Comparison of ENCODE assay signal across 8 cellular contexts in the genomic region with DNA sequence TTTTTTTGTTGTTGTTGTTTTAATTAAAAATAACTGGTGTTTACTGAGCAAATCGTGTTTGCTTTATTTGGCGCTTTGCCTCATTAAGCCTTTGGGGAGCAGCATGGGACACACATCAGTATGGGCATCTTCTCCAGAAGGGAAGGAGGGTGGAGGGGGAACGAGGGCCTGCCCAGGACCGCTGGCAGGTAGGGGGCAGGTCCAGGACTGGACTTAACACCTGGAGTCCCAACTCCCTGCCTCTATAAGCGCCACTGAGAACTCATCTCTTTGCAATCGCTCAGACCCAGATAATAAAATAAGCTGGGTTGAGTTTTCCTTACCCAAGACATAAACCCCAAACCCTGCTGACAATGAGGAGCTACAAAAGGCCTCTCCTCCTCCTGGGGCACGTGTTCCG. TPM values are rescaled to one million over a fixed set of nuclear protein-coding genes. Genes with fewer than 3 reads are reported as not detected.
A peak's percentile ranks its signal among the peaks of the same experiment; 100 is the strongest.
DNase-seq lines count a peak whose midpoint lies in the region; ATAC-seq and TF ChIP-seq lines count a peak whose summit lies in the region.

No MANE protein-coding gene starts in this region.

- DNase-seq in NCI-H774 (lab: John Stamatoyannopoulos, UW) (no peak), retina (no peak)

- H3K9me3 ChIP-seq in muscle layer of duodenum (ENCODE audit: control insufficient read depth in 1 of 2, low read length in 2 of 2): no peaks in the 10 kb centered on the region

- H3K4me3 Mint-ChIP-seq in IgD-negative memory B cell: peak overlapping the region; percentile 75 to 95 (median 92)
- peak overlapping the region in 4 of 5 experiments; percentile 61 to 74 (median 73) for H3K4me3 Mint-ChIP-seq in brain

- no peaks in the 10 kb centered on the region for H3K36me3 ChIP-seq in ACC112 (ENCODE audit: insufficient read depth, low read length)
- H3K36me3 ChIP-seq in muscle layer of duodenum (ENCODE audit: control insufficient read depth in 1 of 2, insufficient read depth in 2 of 2, low read length in 2 of 2): no peaks in the 10 kb centered on the region

- H3K4me1 ChIP-seq in ACC112 (ENCODE audit: control insufficient read depth, insufficient read depth, low read length, unreplicated experiment) (peaks cover 19% of the 10 kb centered on the region), muscle layer of duodenum (ENCODE audit: control insufficient read depth in 1 of 2, insufficient read depth in 2 of 2, low read length in 2 of 2) (peaks cover 32 to 56% of the 10 kb centered on the region in 2 donors)

- H3K36me3 Mint-ChIP-seq in IgD-negative memory B cell (peaks cover 1% of the 10 kb centered on the region), brain (peaks cover 3% of the 10 kb centered on the region)

- peak overlapping the region; percentile 73 for H3K4me3 ChIP-seq in ACC112 (ENCODE audit: low read depth, low read length)
- H3K4me3 ChIP-seq in muscle layer of duodenum (ENCODE audit: low read depth in 1 of 2, low read length in 2 of 2): peak overlapping the region; percentile 17 to 66

- H3K27me3 Mint-ChIP-seq in IgD-negative memory B cell (no peaks in the 10 kb centered on the region), brain (peaks cover under 1% of the 10 kb centered on the region)

- H3K27ac Mint-ChIP-seq in IgD-negative memory B cell (peak overlapping the region; percentile 97 to 100 (median 99)), brain (peak overlapping the region; percentile 67 to 94 (median 92))

- H3K27me3 ChIP-seq in ACC112 (ENCODE audit: insufficient read depth, low read length): peaks cover 53% of the 10 kb centered on the region
- no peaks in the 10 kb centered on the region for H3K27me3 ChIP-seq in muscle layer of duodenum (ENCODE audit: low read depth, low read length)

- no peak for TF ChIP-seq CTCF in brain (conservative IDR thresholded peaks at IDR 0.05)

- H3K27ac ChIP-seq in ACC112 (ENCODE audit: low read depth, low read length) (no peak overlapping the region), muscle layer of duodenum (ENCODE audit: low read length) (peak overlapping the region; percentile 76)

- H3K79me2 ChIP-seq in ACC112 (ENCODE audit: control insufficient read depth, insufficient read depth, low read length, unreplicated experiment): no peaks in the 10 kb centered on the region

- ATAC-seq in HG02970 (IDR thresholded peaks at IDR 0.05; ENCODE audit: low FRiP score, unreplicated experiment) (no peak), GM21786 (IDR thresholded peaks at IDR 0.05; ENCODE audit: unreplicated experiment) (no peak)

- no peaks in the 10 kb centered on the region for H3K9me3 Mint-ChIP-seq in IgD-negative memory B cell
- peaks cover 0 to under 1% (median 0%) of the 10 kb centered on the region in 5 experiments for H3K9me3 Mint-ChIP-seq in brain

- peak overlapping the region; percentile 50 for H2AFZ ChIP-seq in ACC112 (ENCODE audit: low read length, unreplicated experiment)

- H3K4me1 Mint-ChIP-seq in IgD-negative memory B cell (peaks cover 55 to 69% (median 63%) of the 10 kb centered on the region in 3 donors), brain (peaks cover 99% of the 10 kb centered on the region)

RNA-seq across cellular contexts. Expression of a gene that starts 15.1 kb away (rescaled TPM):
- 11.6 TPM for polyA plus RNA-seq in IgD-negative memory B cell
- 31.4 TPM for polyA plus RNA-seq in brain (ENCODE audit: insufficient read depth, low read depth, low replicate concordance)
